Comparison of ENCODE assay signal across 19 cellular contexts in genomic region chr2:105691942-105692341, GRCh38. TPM values are rescaled to one million over a fixed set of nuclear protein-coding genes. Genes with fewer than 3 reads are reported as not detected.
DNase-seq lines count a peak whose midpoint lies in the region; ATAC-seq and TF ChIP-seq lines count a peak whose summit lies in the region.
"Had no signal": no experiment of that assay in that cellular context is flagged by ENCODE, and none has a peak within 500 bp of the region (broad histone marks: within the 10 kb centered on the region; RNA-seq: fewer than 3 reads in every experiment).

No MANE protein-coding gene starts in this region.

- TF ChIP-seq CTCF in MM.1S (IDR thresholded peaks at IDR 0.05; ENCODE audit: low read length) (no peak), heart right ventricle (IDR thresholded peaks at IDR 0.05) (no peak)

- H3K9ac ChIP-seq in MM.1S (ENCODE audit: low read length), result peak overlapping the region; percentile 22; the same call in 1 of the 2 replicates

- peak overlapping the region; percentile 80 for H2AFZ ChIP-seq in MM.1S (ENCODE audit: low read length)

- H4K20me1 ChIP-seq in MM.1S (ENCODE audit: insufficient read depth, low read length), result no peaks in the 10 kb centered on the region

- H3F3A ChIP-seq in MM.1S (ENCODE audit: insufficient read depth, low read length), result peaks cover 16% of the 10 kb centered on the region

- WGBS in heart right ventricle, 2 donors, result 69 to 71% methylated on average over 5 of the region's 5 CpGs

- no peaks in the 10 kb centered on the region for H3K79me2 ChIP-seq in MM.1S (ENCODE audit: low read length)

- in situ Hi-C loops in HAP-1 (cut with MboI; ENCODE audit: low sequenced_read_pairs), result no loop called here

- no peaks in the 10 kb centered on the region for H3K9me2 ChIP-seq in MM.1S (replicated peaks; ENCODE audit: insufficient read depth, low read length)

- no peaks in the 10 kb centered on the region for H3K9me3 ChIP-seq in MM.1S (replicated peaks; ENCODE audit: insufficient read depth, low read length)
- no peaks in the 10 kb centered on the region for H3K9me3 ChIP-seq in heart right ventricle
- H3K9me3 ChIP-seq in HAP-1, result no peaks in the 10 kb centered on the region
- H3K9me3 ChIP-seq: Peyer's patch, prostate gland, upper lobe of left lung had no signal

- H3K27ac ChIP-seq in MM.1S (ENCODE audit: low read length) (peak overlapping the region; percentile 77), heart right ventricle (no peak overlapping the region)
- H3K27ac ChIP-seq: cardiac muscle cell, Peyer's patch, prostate gland, upper lobe of left lung had no signal

- peak; percentile 77 for ATAC-seq in GM18873 (IDR thresholded peaks at IDR 0.05; ENCODE audit: low FRiP score, unreplicated experiment)
- ATAC-seq in HG02588 (IDR thresholded peaks at IDR 0.05; ENCODE audit: unreplicated experiment), result peak; percentile 82
- no peak for ATAC-seq in heart right ventricle

- H3K4me2 ChIP-seq in MM.1S (ENCODE audit: low read depth, low read length), result peak overlapping the region; percentile 58

- intact Hi-C loops in heart right ventricle (cut with DNase I), result loop anchor here in 1 of 10 donors (5.0 kb wide), 1 partner anchor 65 kb away; no protein-coding TSS in a partner anchor

- DNase-seq in MM.1S (peak; percentile 92), renal cortical epithelial cell (ENCODE audit: low read depth) (peak; percentile 71), NCI-H1092 treated with DMSO at 0.1 percent for 48 hours (lab: John Stamatoyannopoulos, UW) (no peak), heart right ventricle (no peak), HAP-1 (ENCODE audit: low spot score in 2 of 2) (no peak)
- no peak for DNase-seq in stimulated activated CD4-positive, alpha-beta T cell treated with anti-CD3 and anti-CD28 coated beads, Interleukin-12 subunit alpha, Interleukin-12 subunit beta, amount 100 ng/mL, for 4 hours
- DNase-seq: activated CD8-positive, alpha-beta memory T cell treated with anti-CD3 and anti-CD28 coated beads, Interleukin-2, amount 50 U/mL, for 48 hours; activated naive CD8-positive, alpha-beta T cell treated with anti-CD3 and anti-CD28 coated beads for 36 hours; AML-193; DMS153; effector memory CD4-positive, alpha-beta T cell; Kasumi-1; NCI-H526; Peyer's patch; upper lobe of left lung had no signal

- H3K4me1 ChIP-seq in MM.1S (ENCODE audit: low read length) (peaks cover 31% of the 10 kb centered on the region), heart right ventricle (peaks cover 0 to 4% (median under 1%) of the 10 kb centered on the region in 9 donors), HAP-1 (no peaks in the 10 kb centered on the region)
- H3K4me1 ChIP-seq: Peyer's patch, prostate gland, upper lobe of left lung had no signal

- no peaks in the 10 kb centered on the region for H3K27me3 ChIP-seq in MM.1S (replicated peaks; ENCODE audit: insufficient read depth, low read length)
- H3K27me3 ChIP-seq in heart right ventricle, result no peaks in the 10 kb centered on the region
- no peaks in the 10 kb centered on the region for H3K27me3 ChIP-seq in HAP-1 (ENCODE audit: low read depth)
- H3K27me3 ChIP-seq: cardiac muscle cell, Peyer's patch, upper lobe of left lung had no signal

- peak overlapping the region; percentile 8; the same call in 1 of the 2 replicates for H3K4me3 ChIP-seq in MM.1S (ENCODE audit: low read length)
- H3K4me3 ChIP-seq in heart right ventricle, result no peak overlapping the region
- no peak overlapping the region for H3K4me3 ChIP-seq in HAP-1
- H3K4me3 ChIP-seq: cardiac muscle cell, Peyer's patch, prostate gland, upper lobe of left lung had no signal

- no peaks in the 10 kb centered on the region for H3K36me3 ChIP-seq in MM.1S (replicated peaks; ENCODE audit: insufficient read depth, low read length)
- no peaks in the 10 kb centered on the region for H3K36me3 ChIP-seq in heart right ventricle
- no peaks in the 10 kb centered on the region for H3K36me3 ChIP-seq in HAP-1 (replicated peaks)
- H3K36me3 ChIP-seq: cardiac muscle cell, Peyer's patch, prostate gland, upper lobe of left lung had no signal

RNA-seq across cellular contexts. Expression of gene NCK2, which starts 52.8 kb away (rescaled TPM):
- total RNA-seq in renal cortical epithelial cell (45.7 and 65.0 TPM in 2 replicates), heart right ventricle (10 to 100 TPM; 21.1 to 45.1 (median 29.9) TPM)
- polyA plus RNA-seq in heart right ventricle, result 10 to 100 TPM; 18.5 to 20.8 TPM

Comparison
In these comparisons a context has a peak if more than half of its experiments do, and no peak if none do; other contexts are left out.
1. ATAC-seq: peak in GM18873 (single experiment) and HG02588 (single experiment); none in heart right ventricle (0 of 8).
2. DNase-seq: peak in MM.1S (single experiment) and renal cortical epithelial cell (single experiment); none in NCI-H1092 treated with DMSO at 0.1 percent for 48 hours (single experiment), heart right ventricle (0 of 2), stimulated activated CD4-positive, alpha-beta T cell treated with anti-CD3 and anti-CD28 coated beads, Interleukin-12 subunit alpha, Interleukin-12 subunit beta, amount 100 ng/mL, for 4 hours (single experiment) and HAP-1 (0 of 2).